Comparison of ENCODE assay signal across 1 cellular context in genomic region chr14:55301722-55302121, GRCh38.
TF ChIP-seq lines count a peak whose summit lies in the region.

No MANE protein-coding gene starts in this region.

TF ChIP-seq in GM12878, 131 proteins besides CTCF, POLR2A, EP300 and RAD21 (continued from another document):
- TF ChIP-seq ZNF687 (IDR thresholded peaks at IDR 0.05), result no peak
- no peak for TF ChIP-seq ZNF274 (IDR thresholded peaks at IDR 0.05; ENCODE audit: insufficient read depth, insufficient read length)
- no peak for TF ChIP-seq EGR1 (IDR thresholded peaks at IDR 0.05; ENCODE audit: borderline replicate concordance in 1 of 2, low read depth in 2 of 2, low read length in 2 of 2)
- no peak for TF ChIP-seq ZSCAN29 (IDR thresholded peaks at IDR 0.05)
- no peak for TF ChIP-seq PAX5 (IDR thresholded peaks at IDR 0.05; ENCODE audit: borderline replicate concordance, low read depth, low read length)
- no peak for TF ChIP-seq ZNF207 (IDR thresholded peaks at IDR 0.05; ENCODE audit: borderline replicate concordance)
- TF ChIP-seq CHD2 (IDR thresholded peaks at IDR 0.05; ENCODE audit: borderline replicate concordance, low read depth, low read length), result no peak
- no peak for TF ChIP-seq DPF2 (IDR thresholded peaks at IDR 0.05)
- no peak for TF ChIP-seq TCF3 (IDR thresholded peaks at IDR 0.05; ENCODE audit: borderline replicate concordance, insufficient read depth, low read depth, low read length)
